Comparison of ENCODE assay signal across 8 cellular contexts in genomic region chr17:30323895-30324319, GRCh38. TPM values are rescaled to one million over a fixed set of nuclear protein-coding genes. Genes with fewer than 3 reads are reported as not detected.
DNase-seq lines count a peak whose midpoint lies in the region; ATAC-seq and TF ChIP-seq lines count a peak whose summit lies in the region.

No MANE protein-coding gene starts in this region.

- peaks cover 27% of the 10 kb centered on the region for H3K4me1 Mint-ChIP-seq in central memory CD8-positive, alpha-beta T cell

- TF ChIP-seq CTCF in IMR-90 (conservative IDR thresholded peaks at IDR 0.05; ENCODE audit: low read depth, low read length), result no peak
- no peak for TF ChIP-seq CTCF in vagina (IDR thresholded peaks at IDR 0.05)

- H2AK5ac ChIP-seq in IMR-90 (ENCODE audit: low read depth, low read length), result no peak overlapping the region

- H3K36me3 ChIP-seq in BLaER1 (no peaks in the 10 kb centered on the region), IMR-90 (ENCODE audit: control insufficient read depth, insufficient read depth, low read length) (no peaks in the 10 kb centered on the region), vagina (no peaks in the 10 kb centered on the region)

- no peaks in the 10 kb centered on the region for H3K9me3 Mint-ChIP-seq in central memory CD8-positive, alpha-beta T cell

- no peak overlapping the region for H2BK15ac ChIP-seq in IMR-90 (ENCODE audit: low read depth, low read length)

- H3K9me3 ChIP-seq in BLaER1 (no peaks in the 10 kb centered on the region), IMR-90 (ENCODE audit: control insufficient read depth, insufficient read depth, low read length) (no peaks in the 10 kb centered on the region), vagina (no peaks in the 10 kb centered on the region)

- no peak overlapping the region for H4K91ac ChIP-seq in IMR-90 (ENCODE audit: insufficient read depth, low read depth, low read length)

- no peak for TF ChIP-seq RAD21 in IMR-90 (IDR thresholded peaks at IDR 0.05; ENCODE audit: low read length)

- no peaks in the 10 kb centered on the region for H3K27me3 ChIP-seq in BLaER1
- H3K27me3 ChIP-seq in IMR-90 (ENCODE audit: control insufficient read depth, insufficient read depth, low read length), result peaks cover 22% of the 10 kb centered on the region
- no peaks in the 10 kb centered on the region for H3K27me3 ChIP-seq in vagina

- POLR2A ChIA-PET in IMR-90 (lab: Charles Lee; ENCODE audit: unreplicated experiment), result interaction anchor here (0.7 kb wide), 1 partner anchor 20 kb away, joined by 3 read pairs; no protein-coding TSS in a partner anchor

- no peak overlapping the region for H4K5ac ChIP-seq in IMR-90 (ENCODE audit: low read depth, low read length)

- no peak overlapping the region for H3K14ac ChIP-seq in IMR-90 (replicated peaks; ENCODE audit: low read depth, low read length)

- peak overlapping the region; percentile 37 for H3K4me3 Mint-ChIP-seq in central memory CD8-positive, alpha-beta T cell

- H3K79me1 ChIP-seq in IMR-90 (ENCODE audit: low read depth in 1 of 2, low read length in 2 of 2), result no peaks in the 10 kb centered on the region

- H2AK9ac ChIP-seq in IMR-90 (replicated peaks; ENCODE audit: low read depth, low read length, poor library complexity), result no peak overlapping the region

- no peak overlapping the region for H2AFZ ChIP-seq in IMR-90 (replicated peaks; ENCODE audit: low read length, poor library complexity)

- H4K8ac ChIP-seq in IMR-90 (ENCODE audit: low read depth in 2 of 2, low read length in 2 of 2), result no peak overlapping the region

- 0 out of 2 replicates have a peak overlapping the region, but pooled peaks have one; percentile 67 for H3K23ac ChIP-seq in IMR-90 (ENCODE audit: low read depth, low read length)

- no peak overlapping the region for H3K9ac ChIP-seq in BLaER1
- H3K9ac ChIP-seq in IMR-90 (ENCODE audit: low read depth, low read length), result no peak overlapping the region

- no peak overlapping the region for H3K18ac ChIP-seq in IMR-90 (ENCODE audit: low read depth, low read length)

- in situ Hi-C loops in IMR-90 (cut with MboI; ENCODE audit: low sequenced_read_pairs), result loop anchor here (25.0 kb wide), 1 partner anchor 388 kb away; no protein-coding TSS in a partner anchor

- ATAC-seq in IMR-90 (ENCODE audit: low read depth) (no peak), GM21381 (IDR thresholded peaks at IDR 0.05; ENCODE audit: unreplicated experiment) (no peak)
- peak; percentile 67 for ATAC-seq in central memory CD8-positive, alpha-beta T cell (replicated peaks; ENCODE audit: extremely low read depth, poor library complexity, severe bottlenecking)

- no peak for TF ChIP-seq POLR2A in IMR-90 (IDR thresholded peaks at IDR 0.05; ENCODE audit: low read depth, low read length)
- no peak for TF ChIP-seq POLR2A in vagina (IDR thresholded peaks at IDR 0.05)

- no peak for DNase-seq in IMR-90
- DNase-seq in T-helper 22 cell (ENCODE audit: low read depth), result peak; percentile 4
- DNase-seq in central memory CD8-positive, alpha-beta T cell (ENCODE audit: low spot score in 2 of 2), result peak in 1 of 2 donors; percentile 12
- DNase-seq in stromal cell of bone marrow (ENCODE audit: low read depth), result peak; percentile 30
- no peak for DNase-seq in vagina (ENCODE audit: extremely low spot score in 2 of 2)
- DNase-seq in putamen (ENCODE audit: low spot score), result no peak

- H2BK120ac ChIP-seq in IMR-90 (ENCODE audit: low read depth, low read length), result no peak overlapping the region

- H3K4me1 ChIP-seq in BLaER1 (peaks cover 28% of the 10 kb centered on the region), IMR-90 (ENCODE audit: control insufficient read depth, insufficient read depth, low read length) (peaks cover 2% of the 10 kb centered on the region; the same call in 1 of the 2 replicates), vagina (peaks cover 6% of the 10 kb centered on the region)

- no peak overlapping the region for H3K4me3 ChIP-seq in BLaER1
- no peak overlapping the region for H3K4me3 ChIP-seq in IMR-90 (ENCODE audit: insufficient read depth, low read depth, low read length)
- no peak overlapping the region for H3K4me3 ChIP-seq in vagina

- no peak overlapping the region for H2BK20ac ChIP-seq in IMR-90 (ENCODE audit: low read depth, low read length)

- no peak overlapping the region for H3K4ac ChIP-seq in IMR-90 (ENCODE audit: low read depth, low read length)

- H4K20me1 ChIP-seq in BLaER1 (no peaks in the 10 kb centered on the region), IMR-90 (ENCODE audit: insufficient read depth, low read length) (no peaks in the 10 kb centered on the region)

- H3K27ac ChIP-seq in BLaER1 (no peak overlapping the region), IMR-90 (ENCODE audit: insufficient read depth, low read length) (no peak overlapping the region), vagina (no peak overlapping the region)

- H3K27me3 Mint-ChIP-seq in central memory CD8-positive, alpha-beta T cell, result no peaks in the 10 kb centered on the region

- peaks cover 4% of the 10 kb centered on the region for H3K36me3 Mint-ChIP-seq in central memory CD8-positive, alpha-beta T cell (ENCODE audit: insufficient read depth)

- dilution Hi-C loops in IMR-90 (cut with HindIII; ENCODE audit: low sequenced_read_pairs, unreplicated experiment), result no loop called here

- H3K27ac Mint-ChIP-seq in central memory CD8-positive, alpha-beta T cell (ENCODE audit: low read depth), result peak overlapping the region; percentile 83

- H3K56ac ChIP-seq in IMR-90 (ENCODE audit: extremely low read depth, insufficient read depth, low read length), result no peak overlapping the region

- CTCF ChIA-PET in IMR-90 (lab: Yijun Ruan, JAX), result no interaction called here

- H2BK5ac ChIP-seq in IMR-90 (ENCODE audit: low read depth, low read length, poor library complexity, severe bottlenecking), result no peak overlapping the region

- no TSS peak for BruUV-seq in IMR-90 (replicated peaks; lab: Mats Ljungman, UMichigan)

- no peaks in the 10 kb centered on the region for H3K9me1 ChIP-seq in IMR-90 (ENCODE audit: insufficient read depth, low read length)

- intact Hi-C loops in IMR-90 (cut with micrococcal nuclease) (no loop called here), vagina (cut with DNase I) (no loop called here)

- H3K4me2 ChIP-seq in BLaER1 (peak overlapping the region; percentile 65), IMR-90 (ENCODE audit: low read depth, low read length) (no peak overlapping the region)

TF ChIP-seq in IMR-90, 13 proteins besides CTCF, POLR2A, EP300 and RAD21:
- TF ChIP-seq MAZ (IDR thresholded peaks at IDR 0.05; ENCODE audit: borderline replicate concordance, low read depth, low read length) (no peak), SMC3 (IDR thresholded peaks at IDR 0.05; ENCODE audit: low read depth, low read length) (no peak), MAFK (IDR thresholded peaks at IDR 0.05; ENCODE audit: low read depth, low read length) (no peak), CEBPB (IDR thresholded peaks at IDR 0.05; ENCODE audit: low read depth, low read length) (no peak), CHD1 (IDR thresholded peaks at IDR 0.05; ENCODE audit: low read depth, low read length) (no peak), FOS (IDR thresholded peaks at IDR 0.05; ENCODE audit: low read depth, low read length) (no peak)
TF ChIP-seq in IMR-90: peak in this region for 0.

RNA-seq across cellular contexts. Expression of gene TMIGD1, which starts 9.9 kb away (rescaled TPM):
- total RNA-seq in IMR-90 (2012; rRNA removed) (not detected in 2 replicates), vagina (not detected)
- not detected in 2 replicates for polyA plus RNA-seq in IMR-90 (2012; rRNA removed)
- polyA plus RNA-seq in IMR-90 (2012; cell fraction: cytosol; rRNA removed), result not detected in 2 replicates
- not detected in 2 replicates for polyA plus RNA-seq in IMR-90 (2012; cell fraction: nucleus; rRNA removed; ENCODE audit: low replicate concordance)

RNA-seq across cellular contexts. Expression of gene BLMH, which starts 32.2 kb away (rescaled TPM):
- total RNA-seq in IMR-90 (2012; rRNA removed) (20.8 and 27.2 TPM in 2 replicates), vagina (44.2 TPM)
- 11.8 and 17.3 TPM in 2 replicates for polyA plus RNA-seq in IMR-90 (2012; rRNA removed)
- polyA plus RNA-seq in IMR-90 (2012; cell fraction: cytosol; rRNA removed), result 7.4 and 10.0 TPM in 2 replicates
- polyA plus RNA-seq in IMR-90 (2012; cell fraction: nucleus; rRNA removed; ENCODE audit: low replicate concordance), result 14.0 and 14.3 TPM in 2 replicates

RNA-seq across cellular contexts. Expression of gene CPD, which starts 54.8 kb away (rescaled TPM):
- total RNA-seq in IMR-90 (2012; rRNA removed) (78.0 and 94.5 TPM in 2 replicates), vagina (56.5 TPM)
- 18.5 and 23.4 TPM in 2 replicates for polyA plus RNA-seq in IMR-90 (2012; rRNA removed)
- 5.6 and 7.8 TPM in 2 replicates for polyA plus RNA-seq in IMR-90 (2012; cell fraction: cytosol; rRNA removed)
- polyA plus RNA-seq in IMR-90 (2012; cell fraction: nucleus; rRNA removed; ENCODE audit: low replicate concordance), result 3.5 and 16.3 TPM in 2 replicates

Comparison
In these comparisons a context has a peak if more than half of its experiments do, and no peak if none do; other contexts are left out.
1. DNase-seq: peak in T-helper 22 cell (single experiment) and stromal cell of bone marrow (single experiment); none in IMR-90 (single experiment), vagina (0 of 2) and putamen (single experiment).